Comparison of ENCODE assay signal across 14 cellular contexts in genomic region chr21:25366116-25366515, GRCh38.
DNase-seq lines count a peak whose midpoint lies in the region; ATAC-seq and TF ChIP-seq lines count a peak whose summit lies in the region.
"Had no signal": no experiment of that assay in that cellular context is flagged by ENCODE, and none has a peak within 500 bp of the region (broad histone marks: within the 10 kb centered on the region; RNA-seq: fewer than 3 reads in every experiment).

No MANE protein-coding gene starts in this region.

- intact Hi-C loops in IMR-90 (cut with micrococcal nuclease) (no loop called here), PC-3 (cut with micrococcal nuclease) (no loop called here), lower lobe of right lung (cut with DNase I) (no loop called here), right cardiac atrium (cut with DNase I) (no loop called here)

- no peak overlapping the region for H3K4me3 ChIP-seq in GM23248
- H3K4me3 ChIP-seq in IMR-90 (ENCODE audit: insufficient read depth, low read depth, low read length): no peak overlapping the region
- no peak overlapping the region for H3K4me3 ChIP-seq in osteoblast (ENCODE audit: insufficient read depth, low read length)
- no peak overlapping the region for H3K4me3 ChIP-seq in PC-3 (ENCODE audit: low read length)
- no peak overlapping the region for H3K4me3 ChIP-seq in lower lobe of right lung
- H3K4me3 ChIP-seq in right cardiac atrium (ENCODE audit: low read length): no peak overlapping the region

- H3K36me3 ChIP-seq in GM23248 (ENCODE audit: low read depth) (no peaks in the 10 kb centered on the region), IMR-90 (ENCODE audit: control insufficient read depth, insufficient read depth, low read length) (no peaks in the 10 kb centered on the region), osteoblast (ENCODE audit: insufficient read depth, low read length) (no peaks in the 10 kb centered on the region), PC-3 (ENCODE audit: low read depth, low read length) (no peaks in the 10 kb centered on the region), lower lobe of right lung (no peaks in the 10 kb centered on the region)

- no peak overlapping the region for H3K4ac ChIP-seq in IMR-90 (ENCODE audit: low read depth, low read length)

- H2AFZ ChIP-seq in GM23248 (peak overlapping the region; percentile 58), IMR-90 (replicated peaks; ENCODE audit: low read length, poor library complexity) (no peak overlapping the region), osteoblast (ENCODE audit: low read length) (peak overlapping the region; percentile 70), PC-3 (ENCODE audit: low read length) (no peak overlapping the region)

- ATAC-seq in IMR-90 (ENCODE audit: low read depth) (no peak), PC-3 (no peak), lower lobe of right lung (no peak), right cardiac atrium (no peak)

- H3K9me3 ChIP-seq in GM23248 (ENCODE audit: low read depth) (no peaks in the 10 kb centered on the region), IMR-90 (ENCODE audit: control insufficient read depth, insufficient read depth, low read length) (no peaks in the 10 kb centered on the region), osteoblast (ENCODE audit: low read depth, low read length) (no peaks in the 10 kb centered on the region), PC-3 (ENCODE audit: low read length) (no peaks in the 10 kb centered on the region), lower lobe of right lung (no peaks in the 10 kb centered on the region), right cardiac atrium (ENCODE audit: control insufficient read depth, low read length) (no peaks in the 10 kb centered on the region)
- H3K9me3 ChIP-seq: Caco-2 had no signal

- dilution Hi-C loops in IMR-90 (cut with HindIII; ENCODE audit: low sequenced_read_pairs, unreplicated experiment): no loop called here

- H3K56ac ChIP-seq in IMR-90 (ENCODE audit: extremely low read depth, insufficient read depth, low read length): no peak overlapping the region

- no peak for TF ChIP-seq POLR2A in IMR-90 (IDR thresholded peaks at IDR 0.05; ENCODE audit: low read depth, low read length)

- H4K91ac ChIP-seq in IMR-90 (ENCODE audit: insufficient read depth, low read depth, low read length): peak overlapping the region; percentile 14; the same call in 1 of the 2 replicates

- CTCF ChIA-PET in IMR-90 (lab: Yijun Ruan, JAX) (interaction anchor here (0.7 kb wide), 1 partner anchor 119 kb away, joined by 3 read pairs; no protein-coding TSS in a partner anchor), PC-3 (lab: Charles Lee) (no interaction called here)

- peak overlapping the region; percentile 74; the same call in 1 of the 2 replicates for H4K5ac ChIP-seq in IMR-90 (ENCODE audit: low read depth, low read length)

- H2BK20ac ChIP-seq in IMR-90 (ENCODE audit: low read depth, low read length): no peak overlapping the region; the same call in 1 of the 2 replicates

- 0 out of 2 replicates have a peak overlapping the region, but pooled peaks have one; percentile 61 for H3K14ac ChIP-seq in IMR-90 (replicated peaks; ENCODE audit: low read depth, low read length)

- no peak overlapping the region for H2AK9ac ChIP-seq in IMR-90 (replicated peaks; ENCODE audit: low read depth, low read length, poor library complexity)

- H2BK120ac ChIP-seq in IMR-90 (ENCODE audit: low read depth, low read length): peak overlapping the region; percentile 3

- H2BK5ac ChIP-seq in IMR-90 (ENCODE audit: low read depth, low read length, poor library complexity, severe bottlenecking): no peak overlapping the region

- peak overlapping the region; percentile 42; the same call in 1 of the 2 replicates for H3K18ac ChIP-seq in IMR-90 (ENCODE audit: low read depth, low read length)

- H2BK15ac ChIP-seq in IMR-90 (ENCODE audit: low read depth, low read length): peak overlapping the region; percentile 5; the same call in 1 of the 3 replicates

- peaks cover 44% of the 10 kb centered on the region for H3K4me1 ChIP-seq in GM23248 (ENCODE audit: insufficient read depth)
- H3K4me1 ChIP-seq in IMR-90 (ENCODE audit: control insufficient read depth, insufficient read depth, low read length): peaks cover 9% of the 10 kb centered on the region
- peaks cover 19% of the 10 kb centered on the region for H3K4me1 ChIP-seq in osteoblast (ENCODE audit: insufficient read depth, low read length)
- peaks cover 35% of the 10 kb centered on the region for H3K4me1 ChIP-seq in PC-3 (ENCODE audit: insufficient read depth, low read length)
- H3K4me1 ChIP-seq in lower lobe of right lung: no peaks in the 10 kb centered on the region
- no peaks in the 10 kb centered on the region for H3K4me1 ChIP-seq in right cardiac atrium (ENCODE audit: control insufficient read depth, insufficient read depth, low read length)
- H3K4me1 ChIP-seq: Caco-2 had no signal

- DNase-seq in GM23248 (peak; percentile 7), IMR-90 (no peak), SK-MEL-5 (ENCODE audit: low read depth, low spot score) (peak; percentile 58), osteoblast (ENCODE audit: insufficient read length, low spot score, missing footprints) (no peak), PC-3 (no peak), lower lobe of right lung (no peak), right cardiac atrium (no peak)
- DNase-seq: C1 segment of cervical spinal cord; Caco-2; CD4-positive, alpha-beta memory T cell; DMS153; DND-41; H7; HCEC 1CT had no signal

- no peak for TF ChIP-seq RAD21 in IMR-90 (IDR thresholded peaks at IDR 0.05; ENCODE audit: low read length)

- H3K23ac ChIP-seq in IMR-90 (ENCODE audit: low read depth, low read length): no peak overlapping the region

- H2AK5ac ChIP-seq in IMR-90 (ENCODE audit: low read depth, low read length): no peak overlapping the region

- H3K9ac ChIP-seq in GM23248 (no peak overlapping the region), IMR-90 (ENCODE audit: low read depth, low read length) (no peak overlapping the region), PC-3 (ENCODE audit: low read length) (no peak overlapping the region)

- TF ChIP-seq CTCF in IMR-90 (conservative IDR thresholded peaks at IDR 0.05; ENCODE audit: low read depth, low read length) (no peak), osteoblast (IDR thresholded peaks at IDR 0.05; ENCODE audit: extremely low read depth, low read depth, low read length) (no peak), PC-3 (conservative IDR thresholded peaks at IDR 0.05; ENCODE audit: low read depth, low read length) (no peak), lower lobe of right lung (IDR thresholded peaks at IDR 0.05) (no peak)

- no peaks in the 10 kb centered on the region for H3K27me3 ChIP-seq in GM23248 (replicated peaks; ENCODE audit: insufficient read depth)
- H3K27me3 ChIP-seq in IMR-90 (ENCODE audit: control insufficient read depth, insufficient read depth, low read length): no peaks in the 10 kb centered on the region
- no peaks in the 10 kb centered on the region for H3K27me3 ChIP-seq in osteoblast (ENCODE audit: insufficient read depth, low read length)
- H3K27me3 ChIP-seq in PC-3 (ENCODE audit: low read length): no peaks in the 10 kb centered on the region
- no peaks in the 10 kb centered on the region for H3K27me3 ChIP-seq in lower lobe of right lung (ENCODE audit: low read depth)
- no peaks in the 10 kb centered on the region for H3K27me3 ChIP-seq in right cardiac atrium (ENCODE audit: control insufficient read depth, insufficient read depth)

- H3K79me2 ChIP-seq in GM23248 (ENCODE audit: insufficient read depth) (no peaks in the 10 kb centered on the region), osteoblast (ENCODE audit: insufficient read depth, low read length) (no peaks in the 10 kb centered on the region), PC-3 (ENCODE audit: low read length) (no peaks in the 10 kb centered on the region)

- POLR2A ChIA-PET in IMR-90 (lab: Charles Lee; ENCODE audit: unreplicated experiment): no interaction called here
- POLR2A ChIA-PET in PC-3 (lab: Charles Lee; ENCODE audit: unreplicated experiment): no interaction called here

- no peaks in the 10 kb centered on the region for H3K79me1 ChIP-seq in IMR-90 (ENCODE audit: low read depth in 1 of 2, low read length in 2 of 2)

- peak overlapping the region; percentile 29 for H3K27ac ChIP-seq in GM23248
- no peak overlapping the region for H3K27ac ChIP-seq in IMR-90 (ENCODE audit: insufficient read depth, low read length)
- no peak overlapping the region for H3K27ac ChIP-seq in osteoblast (ENCODE audit: low read depth, low read length)
- H3K27ac ChIP-seq in PC-3 (ENCODE audit: low read length): no peak overlapping the region
- no peak overlapping the region for H3K27ac ChIP-seq in lower lobe of right lung
- no peak overlapping the region for H3K27ac ChIP-seq in right cardiac atrium (ENCODE audit: low read length)

- H4K8ac ChIP-seq in IMR-90 (ENCODE audit: low read depth in 2 of 2, low read length in 2 of 2): peak overlapping the region in 1 of 2 experiments; percentile 32; a peak in 1 of 4 replicates

- peak overlapping the region; percentile 38 for H3K4me2 ChIP-seq in GM23248 (ENCODE audit: unreplicated experiment)
- no peak overlapping the region for H3K4me2 ChIP-seq in IMR-90 (ENCODE audit: low read depth, low read length)
- H3K4me2 ChIP-seq in osteoblast (ENCODE audit: insufficient read depth, low read length): no peak overlapping the region
- no peak overlapping the region for H3K4me2 ChIP-seq in PC-3 (ENCODE audit: low read length)

- H3F3A ChIP-seq in GM23248 (ENCODE audit: insufficient read depth): peaks cover 28% of the 10 kb centered on the region
- H3F3A ChIP-seq in PC-3 (ENCODE audit: low read length, unreplicated experiment): peaks cover 9% of the 10 kb centered on the region

- H3K9me1 ChIP-seq in IMR-90 (ENCODE audit: insufficient read depth, low read length): 0 out of 2 replicates have a peak, but pooled peaks cover 5% of the 10 kb centered on the region

- no peaks in the 10 kb centered on the region; the same call in 1 of the 2 replicates for H3K9me2 ChIP-seq in GM23248 (ENCODE audit: insufficient read depth)
- H3K9me2 ChIP-seq in PC-3 (replicated peaks; ENCODE audit: low read length): no peaks in the 10 kb centered on the region

- WGBS in GM23248 (ENCODE audit: low coverage in 1 of 2, low lambda C conversion rate in 2 of 2, missing lambda C conversion rate in 2 of 2), 2 experiments: 5 to 6% methylated on average over 1 of the region's 1 CpG
- WGBS in IMR-90 (ENCODE audit: extremely low coverage in 2 of 2, insufficient read length in 1 of 2), 2 experiments: no CpG with 5 or more reads among the region's 1 CpG
- 30% methylated on average over 1 of the region's 1 CpG for WGBS in right cardiac atrium

- H4K20me1 ChIP-seq in GM23248 (ENCODE audit: insufficient read depth) (no peaks in the 10 kb centered on the region), IMR-90 (ENCODE audit: insufficient read depth, low read length) (no peaks in the 10 kb centered on the region), osteoblast (ENCODE audit: insufficient read depth, low read length) (no peaks in the 10 kb centered on the region), PC-3 (ENCODE audit: low read length) (no peaks in the 10 kb centered on the region)

- BruUV-seq in IMR-90 (replicated peaks; lab: Mats Ljungman, UMichigan) (no TSS peak), PC-3 (replicated peaks; lab: Mats Ljungman, UMichigan) (no TSS peak)

- in situ Hi-C loops in GM23248 (cut with MboI) (no loop called here), IMR-90 (cut with MboI; ENCODE audit: low sequenced_read_pairs) (no loop called here), SK-MEL-5 (cut with HindIII; ENCODE audit: low pct_unique_long_range_greater_than_20kb, low sequenced_read_pairs) (no loop called here)

TF ChIP-seq in IMR-90, 13 proteins besides CTCF, POLR2A, EP300 and RAD21 (continues in another document):
- TF ChIP-seq CEBPB (IDR thresholded peaks at IDR 0.05; ENCODE audit: low read depth, low read length): no peak

Comparison
In these comparisons a context has a peak if more than half of its experiments do, and no peak if none do; other contexts are left out.
1. DNase-seq: peak in GM23248 (single experiment) and SK-MEL-5 (single experiment); none in IMR-90 (single experiment), osteoblast (single experiment), PC-3 (single experiment), lower lobe of right lung (single experiment) and right cardiac atrium (0 of 3).
2. H2AFZ ChIP-seq: peak in GM23248 (single experiment) and osteoblast (single experiment); none in IMR-90 (single experiment) and PC-3 (single experiment).